In the genomic region with DNA sequence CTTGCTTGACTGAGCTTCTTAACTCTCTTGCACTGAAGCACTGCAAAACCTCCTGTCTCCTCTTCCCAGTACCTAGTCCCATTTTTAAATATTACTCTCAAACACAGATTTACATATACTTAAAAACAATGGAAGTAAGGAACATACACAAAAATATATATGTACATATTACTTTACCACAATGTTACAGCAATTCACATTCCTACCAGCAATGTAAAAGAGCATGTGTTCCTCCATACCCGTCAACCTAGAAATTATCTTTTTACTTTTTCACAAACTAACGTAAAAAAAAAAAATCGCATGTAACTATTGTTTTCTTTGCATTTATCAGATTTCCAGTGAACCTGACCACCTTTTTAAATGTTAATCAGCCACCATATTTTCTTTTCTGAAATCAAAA, we compare ENCODE assay signal across 27 cellular contexts.
DNase-seq lines count a peak whose midpoint lies in the region; ATAC-seq, FAIRE-seq and TF ChIP-seq lines count a peak whose summit lies in the region.
"Had no signal": no experiment of that assay in that cellular context is flagged by ENCODE, and none has a peak within 500 bp of the region (broad histone marks: within the 10 kb centered on the region; RNA-seq: fewer than 3 reads in every experiment).

No MANE protein-coding gene starts in this region.

- ATAC-seq in CD4-positive, CD25-positive, alpha-beta regulatory T cell (ENCODE audit: low read depth in 2 of 2) = no peak
- ATAC-seq in left colon = no peak
- ATAC-seq: CD8-positive, alpha-beta T cell; HepG2; PC-3 had no signal

- no peak overlapping the region for H3K4me3 ChIP-seq in CD4-positive, CD25-positive, alpha-beta regulatory T cell (ENCODE audit: low read depth, low read length)
- H3K4me3 ChIP-seq in cardiac fibroblast (replicated peaks in 1 of 2; ENCODE audit: low read depth in 2 of 2, low read length in 2 of 2) (no peak overlapping the region), fibroblast of mammary gland (ENCODE audit: control insufficient read depth, low read depth, low read length) (no peak overlapping the region)
- H3K4me3 ChIP-seq: BLaER1 had no signal

- H3K4me1 ChIP-seq in CD4-positive, CD25-positive, alpha-beta regulatory T cell (ENCODE audit: control insufficient read depth, insufficient read depth, low read length, poor library complexity, severe bottlenecking) = no peaks in the 10 kb centered on the region
- H3K4me1 ChIP-seq: BLaER1 had no signal

- no peak overlapping the region for H3K4me3 Mint-ChIP-seq in CD4-positive, CD25-positive, alpha-beta regulatory T cell
- no peak overlapping the region for H3K4me3 Mint-ChIP-seq in neural crest cell
- H3K4me3 Mint-ChIP-seq in activated CD4-positive, alpha-beta T cell treated with anti-CD3 and anti-CD28 coated beads, Interleukin-2, amount 10 ng/mL, durations not matched to agents 7 days and 5 days = no peak overlapping the region
- H3K4me3 Mint-ChIP-seq: CD8-positive, alpha-beta T cell had no signal

- no peaks in the 10 kb centered on the region for H3K9me3 ChIP-seq in CD4-positive, CD25-positive, alpha-beta regulatory T cell (ENCODE audit: control insufficient read depth in 2 of 2, low read length in 2 of 2)
- H3K9me3 ChIP-seq: BLaER1 had no signal

- no peak for TF ChIP-seq POLR2A in H54 (IDR thresholded peaks at IDR 0.05; ENCODE audit: low read depth, low read length)

- H3K36me3 Mint-ChIP-seq in CD4-positive, CD25-positive, alpha-beta regulatory T cell = peaks cover 37% of the 10 kb centered on the region
- peaks cover 15% of the 10 kb centered on the region for H3K36me3 Mint-ChIP-seq in neural crest cell (ENCODE audit: low read depth)
- H3K36me3 Mint-ChIP-seq in activated CD4-positive, alpha-beta T cell treated with anti-CD3 and anti-CD28 coated beads, Interleukin-2, amount 10 ng/mL, durations not matched to agents 7 days and 5 days (ENCODE audit: low read depth) = peaks cover 2% of the 10 kb centered on the region

- CTCF ChIA-PET in activated CD4-positive, alpha-beta T cell treated with anti-CD3 and anti-CD28 coated beads, Interleukin-2, amount 10 ng/mL, durations not matched to agents 7 days and 5 days (lab: Charles Lee) = no interaction called here

- DNase-seq in CD4-positive, CD25-positive, alpha-beta regulatory T cell = no peak
- DNase-seq in cardiac fibroblast (ENCODE audit: low read depth in 2 of 2) = no peak
- no peak for DNase-seq in fibroblast of mammary gland (ENCODE audit: low read depth)
- DNase-seq in neural crest cell (ENCODE audit: low read depth, low spot score) = no peak
- no peak for DNase-seq in left colon
- DNase-seq in H54 (ENCODE audit: insufficient read length, low spot score) = no peak
- DNase-seq in activated CD4-positive, alpha-beta T cell treated with anti-CD3 and anti-CD28 coated beads, Interleukin-2, amount 10 ng/mL, durations not matched to agents 7 days and 5 days = no peak
- no peak for DNase-seq in HT-29 (ENCODE audit: low spot score)
- DNase-seq: Calu3; CD8-positive, alpha-beta T cell; DMS53; EL; GOT3; KG1; MV-4-11; NCI-H1417; NCI-H187; NCI-H2107; NCI-H524; PC-3; SIG-M5 had no signal

- H3K27ac Mint-ChIP-seq in CD4-positive, CD25-positive, alpha-beta regulatory T cell = peak overlapping the region in 2 of 3 donors; percentile 23 to 31
- no peak overlapping the region for H3K27ac Mint-ChIP-seq in neural crest cell (ENCODE audit: unreplicated experiment)
- H3K27ac Mint-ChIP-seq in activated CD4-positive, alpha-beta T cell treated with anti-CD3 and anti-CD28 coated beads, Interleukin-2, amount 10 ng/mL, durations not matched to agents 7 days and 5 days = no peak overlapping the region
- H3K27ac Mint-ChIP-seq: CD8-positive, alpha-beta T cell had no signal

- peaks cover 30% of the 10 kb centered on the region for H3K36me3 ChIP-seq in CD4-positive, CD25-positive, alpha-beta regulatory T cell (ENCODE audit: control insufficient read depth, insufficient read depth, low read length)
- H3K36me3 ChIP-seq: BLaER1 had no signal

- intact Hi-C loops in left colon (cut with DNase I, micrococcal nuclease) = loop anchor here in 1 of 2 donors (10.0 kb wide), 1 partner anchor 305 kb away; no protein-coding TSS in a partner anchor

- no peak for FAIRE-seq in H54 (lab: Jason Lieb, UNC)
- FAIRE-seq: A204.1, GM12892, GM18507, HepG2 had no signal

- TF ChIP-seq CTCF in cardiac fibroblast (IDR thresholded peaks at IDR 0.05; ENCODE audit: low read depth, low read length) (peak; percentile 9), fibroblast of mammary gland (conservative IDR thresholded peaks at IDR 0.05; ENCODE audit: control insufficient read depth, insufficient read depth, low read depth, low read length) (peak; percentile 9), neural crest cell (conservative IDR thresholded peaks at IDR 0.05) (peak; percentile 39)

- H3K27me3 Mint-ChIP-seq in CD4-positive, CD25-positive, alpha-beta regulatory T cell = no peaks in the 10 kb centered on the region
- no peaks in the 10 kb centered on the region for H3K27me3 Mint-ChIP-seq in neural crest cell (ENCODE audit: low read depth)
- no peaks in the 10 kb centered on the region for H3K27me3 Mint-ChIP-seq in activated CD4-positive, alpha-beta T cell treated with anti-CD3 and anti-CD28 coated beads, Interleukin-2, amount 10 ng/mL, durations not matched to agents 7 days and 5 days

- POLR2A ChIA-PET in activated CD4-positive, alpha-beta T cell treated with anti-CD3 and anti-CD28 coated beads, Interleukin-2, amount 10 ng/mL, durations not matched to agents 7 days and 5 days (lab: Charles Lee) = no interaction called here

- H3K9me3 Mint-ChIP-seq in CD4-positive, CD25-positive, alpha-beta regulatory T cell = no peaks in the 10 kb centered on the region
- H3K9me3 Mint-ChIP-seq in neural crest cell = no peaks in the 10 kb centered on the region
- no peaks in the 10 kb centered on the region for H3K9me3 Mint-ChIP-seq in activated CD4-positive, alpha-beta T cell treated with anti-CD3 and anti-CD28 coated beads, Interleukin-2, amount 10 ng/mL, durations not matched to agents 7 days and 5 days
- H3K9me3 Mint-ChIP-seq: CD8-positive, alpha-beta T cell had no signal

- H3K4me1 Mint-ChIP-seq in CD4-positive, CD25-positive, alpha-beta regulatory T cell = peaks cover 0 to under 1% (median 0%) of the 10 kb centered on the region in 4 donors
- no peaks in the 10 kb centered on the region for H3K4me1 Mint-ChIP-seq in neural crest cell
- H3K4me1 Mint-ChIP-seq in activated CD4-positive, alpha-beta T cell treated with anti-CD3 and anti-CD28 coated beads, Interleukin-2, amount 10 ng/mL, durations not matched to agents 7 days and 5 days = no peaks in the 10 kb centered on the region

- H3K27me3 ChIP-seq in CD4-positive, CD25-positive, alpha-beta regulatory T cell (ENCODE audit: control insufficient read depth, insufficient read depth, low read length) = no peaks in the 10 kb centered on the region
- H3K27me3 ChIP-seq: BLaER1 had no signal

- no peak overlapping the region for H3K27ac ChIP-seq in CD4-positive, CD25-positive, alpha-beta regulatory T cell (ENCODE audit: insufficient read depth, low read length, poor library complexity, severe bottlenecking)
- H3K27ac ChIP-seq: BLaER1, RWPE1 had no signal

Comparison
In these comparisons a context has a peak if more than half of its experiments do, and no peak if none do; other contexts are left out.
1. H3K27ac Mint-ChIP-seq: peak in CD4-positive, CD25-positive, alpha-beta regulatory T cell (2 of 3); none in neural crest cell (single experiment) and activated CD4-positive, alpha-beta T cell treated with anti-CD3 and anti-CD28 coated beads, Interleukin-2, amount 10 ng/mL, durations not matched to agents 7 days and 5 days (single experiment).
2. Peak in every context shown above with its lines, with median percentiles within 50 percentile points of each other: CTCF ChIP-seq.